ENCODE assay signal across 15 cellular contexts in the genomic region with DNA sequence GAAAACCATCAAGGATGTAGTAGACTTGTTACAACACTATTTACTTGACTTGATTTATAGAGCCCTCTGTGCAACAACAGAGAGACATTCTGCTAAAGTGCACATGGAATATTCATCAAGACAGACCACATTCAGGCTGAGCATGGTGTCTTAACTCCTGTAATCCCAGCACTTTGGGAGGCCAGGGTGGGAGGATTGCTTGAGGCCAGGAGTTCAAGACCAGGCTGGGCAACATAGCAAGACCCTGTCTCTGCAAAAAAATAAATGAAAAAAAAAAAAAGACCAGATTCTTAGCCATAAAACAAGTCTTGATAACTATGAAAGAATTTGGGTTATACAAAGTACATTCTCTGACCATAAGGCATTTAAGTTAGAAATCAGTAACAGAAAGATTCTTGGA. TPM values are rescaled to one million over a fixed set of nuclear protein-coding genes. Genes with fewer than 3 reads are reported as not detected.
DNase-seq lines count a peak whose midpoint lies in the region; ATAC-seq, FAIRE-seq and TF ChIP-seq lines count a peak whose summit lies in the region.
"Had no signal": no experiment of that assay in that cellular context is flagged by ENCODE, and none has a peak within 500 bp of the region (broad histone marks: within the 10 kb centered on the region; RNA-seq: fewer than 3 reads in every experiment).

No MANE protein-coding gene starts in this region.

- no peak for TF ChIP-seq RAD21 in K562 (CRISPR knock-in tag; conservative IDR thresholded peaks at IDR 0.05 in 1 of 2, IDR thresholded peaks at IDR 0.05 in 1 of 2)

- TF ChIP-seq CTCF in A673 (conservative IDR thresholded peaks at IDR 0.05; ENCODE audit: low read depth, low read length), result no peak
- TF ChIP-seq CTCF in HEK293 (tag by site-specific recombination; IDR thresholded peaks at IDR 0.05), result no peak
- TF ChIP-seq CTCF in K562 (IDR thresholded peaks at IDR 0.05 in 2 of 3, conservative IDR thresholded peaks at IDR 0.05 in 1 of 3; ENCODE audit: insufficient read depth in 2 of 3, low read depth in 1 of 3, low read length in 3 of 3), result no peak

- CTCF ChIA-PET in A673 (lab: Charles Lee) (no interaction called here), HEK293 (lab: Yijun Ruan, JAX) (no interaction called here), K562 (lab: Yijun Ruan, JAX; ENCODE audit: low intra/inter-chr PET ratio) (no interaction called here)

- POLR2A ChIA-PET in A673 (lab: Charles Lee; ENCODE audit: low non-redundant PET), result no interaction called here
- POLR2A ChIA-PET in HEK293 (lab: Yijun Ruan, JAX), result interaction anchor here (0.7 kb wide), 1 partner anchor 105 kb away, joined by 3 read pairs; no protein-coding TSS in a partner anchor
- POLR2A ChIA-PET in K562 (lab: Yijun Ruan, JAX), result no interaction called here

- H3K27ac ChIP-seq in A673 (ENCODE audit: low read depth, low read length, poor library complexity, severe bottlenecking), result no peak overlapping the region
- H3K27ac ChIP-seq in HEK293 (ENCODE audit: extremely low read depth, low read depth, low read length), result no peak overlapping the region
- no peak overlapping the region for H3K27ac ChIP-seq in K562 (ENCODE audit: extremely low read depth, low read depth, low read length)
- H3K27ac ChIP-seq: C4-2B, HL-60 had no signal

- H3K9ac ChIP-seq in K562 (ENCODE audit: insufficient read depth in 1 of 2, low read depth in 2 of 2, low read length in 2 of 2), result no peak overlapping the region

- H2AFZ ChIP-seq in K562 (ENCODE audit: low read depth, low read length), result no peak overlapping the region

- no peak for TF ChIP-seq POLR2A in K562 (conservative IDR thresholded peaks at IDR 0.05)

- no peak overlapping the region for H3K4me2 ChIP-seq in K562 (ENCODE audit: insufficient read depth, low read length)

- BruUV-seq in A673 (replicated peaks; lab: Mats Ljungman, UMichigan), result no TSS peak
- BruUV-seq in K562 (replicated peaks; lab: Mats Ljungman, UMichigan), result no TSS peak

- H3K36me3 ChIP-seq in A673 (ENCODE audit: insufficient read depth, low read length, poor library complexity, severe bottlenecking) (no peaks in the 10 kb centered on the region), HEK293 (ENCODE audit: control insufficient read depth in 2 of 2, insufficient read depth in 1 of 2, low read length in 2 of 2) (no peaks in the 10 kb centered on the region), K562 (ENCODE audit: control insufficient read depth, insufficient read depth, low read length) (no peaks in the 10 kb centered on the region)
- H3K36me3 ChIP-seq: BE2C, HAP-1 had no signal

- DNase-seq in A673 (ENCODE audit: low spot score) (peak; percentile 1), K562 (ENCODE audit: extremely low read depth in 1 of 4, low spot score in 3 of 4) (no peak), left kidney (ENCODE audit: low read depth, low spot score) (peak; percentile 20), pons (ENCODE audit: low spot score) (no peak)
- DNase-seq: BE2C; CD4-positive, alpha-beta memory T cell; DMS79; GOT3 had no signal

- H3K79me2 ChIP-seq in K562 (ENCODE audit: control insufficient read depth, insufficient read depth, low read length), result peaks cover 42% of the 10 kb centered on the region

- H3K27me3 ChIP-seq in A673 (replicated peaks; ENCODE audit: insufficient read depth, low read depth, low read length, poor library complexity), result no peaks in the 10 kb centered on the region
- no peaks in the 10 kb centered on the region for H3K27me3 ChIP-seq in K562 (ENCODE audit: control insufficient read depth in 2 of 2, insufficient read depth in 2 of 2, low read length in 2 of 2)
- H3K27me3 ChIP-seq: BE2C had no signal

- H3K4me1 ChIP-seq in A673 (ENCODE audit: insufficient read depth, low read length, poor library complexity, severe bottlenecking) (no peaks in the 10 kb centered on the region), HEK293 (ENCODE audit: control insufficient read depth, insufficient read depth, low read length) (no peaks in the 10 kb centered on the region), K562 (replicated peaks in 1 of 2; ENCODE audit: control insufficient read depth in 2 of 2, insufficient read depth in 2 of 2, low read length in 2 of 2) (no peaks in the 10 kb centered on the region; a peak in 1 of 5 replicates)
- H3K4me1 ChIP-seq: BE2C had no signal

- no peaks in the 10 kb centered on the region for H3K9me1 ChIP-seq in K562 (ENCODE audit: control insufficient read depth, insufficient read depth, low read length)

- no peak for TF ChIP-seq EP300 in K562 (IDR thresholded peaks at IDR 0.05; ENCODE audit: low read length)

- in situ Hi-C loops in K562 (cut with MboI), result no loop called here

- H3K9me3 ChIP-seq in A673 (ENCODE audit: low read depth, low read length, poor library complexity, severe bottlenecking) (no peaks in the 10 kb centered on the region), HEK293 (ENCODE audit: control insufficient read depth, insufficient read depth, low read depth, low read length) (no peaks in the 10 kb centered on the region), K562 (replicated peaks; ENCODE audit: control insufficient read depth, insufficient read depth, low read depth, low read length) (no peaks in the 10 kb centered on the region)
- H3K9me3 ChIP-seq: BE2C, HAP-1 had no signal

- no peak for ATAC-seq in K562
- ATAC-seq in HG02763 (IDR thresholded peaks at IDR 0.05; ENCODE audit: unreplicated experiment), result no peak
- ATAC-seq in GM19328 (IDR thresholded peaks at IDR 0.05; ENCODE audit: unreplicated experiment), result no peak
- ATAC-seq: GM12878 had no signal

- intact Hi-C loops in A673 (cut with micrococcal nuclease; ENCODE audit: unreplicated experiment), result no loop called here
- intact Hi-C loops in K562 (cut with micrococcal nuclease), result no loop called here

- no peak for FAIRE-seq in K562 (lab: Jason Lieb, UNC)
- FAIRE-seq: GM12878 had no signal

- no peaks in the 10 kb centered on the region for H4K20me1 ChIP-seq in K562 (replicated peaks; ENCODE audit: control insufficient read depth, insufficient read depth, low read length)

- H3K4me3 ChIP-seq in A673 (ENCODE audit: low read depth, low read length, poor library complexity, severe bottlenecking), result no peak overlapping the region
- no peak overlapping the region for H3K4me3 ChIP-seq in HEK293 (ENCODE audit: low read depth, low read length)
- H3K4me3 ChIP-seq in K562, result no peak overlapping the region
- H3K4me3 ChIP-seq: GM12878, HAP-1 had no signal

TF ChIP-seq in HEK293, 187 proteins besides CTCF, POLR2A, EP300 and RAD21 (continues in another document):
- TF ChIP-seq SCRT1 (tag by site-specific recombination; IDR thresholded peaks at IDR 0.05; ENCODE audit: borderline replicate concordance) (no peak), ZNF121 (tag by site-specific recombination; IDR thresholded peaks at IDR 0.05) (peak; percentile 65; the same call in 1 of the 2 replicates), ZIC2 (tag by site-specific recombination; IDR thresholded peaks at IDR 0.05) (no peak)
- TF ChIP-seq, protein P1, sequence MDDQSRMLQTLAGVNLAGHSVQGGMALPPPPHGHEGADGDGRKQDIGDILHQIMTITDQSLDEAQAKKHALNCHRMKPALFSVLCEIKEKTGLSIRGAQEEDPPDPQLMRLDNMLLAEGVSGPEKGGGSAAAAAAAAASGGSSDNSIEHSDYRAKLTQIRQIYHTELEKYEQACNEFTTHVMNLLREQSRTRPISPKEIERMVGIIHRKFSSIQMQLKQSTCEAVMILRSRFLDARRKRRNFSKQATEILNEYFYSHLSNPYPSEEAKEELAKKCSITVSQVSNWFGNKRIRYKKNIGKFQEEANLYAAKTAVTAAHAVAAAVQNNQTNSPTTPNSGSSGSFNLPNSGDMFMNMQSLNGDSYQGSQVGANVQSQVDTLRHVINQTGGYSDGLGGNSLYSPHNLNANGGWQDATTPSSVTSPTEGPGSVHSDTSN (CRISPR knock-in tag; IDR thresholded peaks at IDR 0.05), result no peak

TF ChIP-seq in K562, 482 proteins besides CTCF, POLR2A, EP300 and RAD21:
- TF ChIP-seq ZNF121 (CRISPR knock-in tag; conservative IDR thresholded peaks at IDR 0.05) (peak; percentile 87), JUND (IDR thresholded peaks at IDR 0.05; ENCODE audit: borderline replicate concordance, low read depth, low read length) (no peak), JUND (tag; IDR thresholded peaks at IDR 0.05; ENCODE audit: borderline replicate concordance, low read depth, low read length) (no peak)

RNA-seq across cellular contexts. Expression of a gene that starts 25.3 kb away (rescaled TPM):
- 12.8 and 13.9 TPM in 2 replicates for total RNA-seq in A673 (2021)
- total RNA-seq in K562 (2011; cell fraction: chromatin; rRNA removed; ENCODE audit: low replicate concordance), result 58.3 and 148 TPM in 2 replicates
- 21.2 and 29.9 TPM in 2 replicates for total RNA-seq in K562 (2011; cell fraction: nucleolus; rRNA removed)
- total RNA-seq in K562 (2011; cell fraction: nucleoplasm; rRNA removed), result 52.6 and 70.1 TPM in 2 replicates
- 13.6 and 15.3 TPM in 2 replicates for total RNA-seq in K562 (2014; rRNA removed)
- total RNA-seq in K562 (2014; rRNA removed; fragmentation: Illumina TruSeq; extraction: Trizol), result 24.4 and 26.2 TPM in 2 replicates
- total RNA-seq in K562 (2015; rRNA removed; fragmentation: Illumina TruSeq; extraction: Trizol), result 26.2 and 31.8 TPM in 2 replicates
- 13.8 and 13.9 TPM in 2 replicates for total RNA-seq in K562 (2021)
- 19.3 and 26.0 TPM in 2 replicates for polyA plus RNA-seq in K562 (2011; rRNA removed)
- polyA plus RNA-seq in K562 (2011; cell fraction: cytosol; rRNA removed), result 4.9 and 9.3 TPM in 2 replicates
- 16.9 and 17.1 TPM in 2 replicates for polyA plus RNA-seq in K562 (2011; cell fraction: nucleus; rRNA removed)
- 8.7 and 11.1 TPM in 2 replicates for polyA plus RNA-seq in K562 (2012)
- 12.2 and 14.5 TPM in 2 replicates for polyA plus RNA-seq in K562 (2014; fragmentation: Illumina TruSeq; extraction: Trizol)
- 1 to 10 TPM; 4.8 to 6.7 TPM for polyA plus RNA-seq in K562 (2014; fragmentation: Nextera tagmentation; extraction: Ambion mirVana)
- polyA plus RNA-seq in K562 (2014; rRNA removed), result 9.5 and 13.3 TPM in 2 replicates
- polyA minus RNA-seq in K562 (2011; rRNA and poly(A)+ RNA removed), result 63.2 and 72.7 TPM in 2 replicates
- 15.4 and 29.7 TPM in 2 replicates for polyA minus RNA-seq in K562 (2011; cell fraction: cytosol; rRNA and poly(A)+ RNA removed)
- 39.0 and 62.6 TPM in 2 replicates for polyA minus RNA-seq in K562 (2011; cell fraction: nucleus; rRNA and poly(A)+ RNA removed)

Comparison
In these comparisons a context has a peak if more than half of its experiments do, and no peak if none do; other contexts are left out.
1. DNase-seq: peak in A673 (single experiment) and left kidney (single experiment); none in K562 (0 of 4) and pons (single experiment).